Comparison of ENCODE assay signal across 10 cellular contexts in the genomic region with DNA sequence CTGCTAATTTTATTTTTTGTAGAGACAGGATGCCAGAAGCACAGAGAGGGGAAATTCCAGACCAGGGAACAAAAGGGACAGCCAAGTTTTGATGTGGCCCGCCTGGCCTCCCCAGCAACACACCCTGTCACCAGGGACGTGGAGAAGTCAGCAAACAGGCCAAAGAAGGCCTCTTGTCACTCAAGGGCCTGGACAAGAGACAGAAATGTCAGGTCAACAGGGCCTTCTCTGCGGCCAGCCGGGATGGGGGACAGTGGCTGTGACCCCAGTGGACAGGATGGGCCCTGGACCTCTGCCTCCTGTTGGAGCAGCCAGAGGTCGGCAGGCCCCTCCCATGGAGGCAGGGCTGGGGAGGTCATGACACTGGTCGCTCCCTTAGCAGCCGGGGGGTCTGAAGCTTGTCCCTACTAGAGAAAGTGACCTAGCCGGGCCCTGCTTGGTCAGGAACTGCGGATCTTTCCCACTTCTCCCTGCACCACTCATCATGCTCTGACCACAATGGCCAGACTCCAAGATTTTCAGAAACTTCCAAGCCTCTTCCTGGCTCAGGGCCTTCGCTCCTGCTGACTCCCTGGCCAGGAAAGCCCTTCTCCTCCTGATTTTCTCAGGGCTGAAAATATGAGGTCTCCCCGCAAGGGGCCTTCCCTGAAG. TPM values are rescaled to one million over a fixed set of nuclear protein-coding genes. Genes with fewer than 3 reads are reported as not detected.
DNase-seq lines count a peak whose midpoint lies in the region; ATAC-seq and TF ChIP-seq lines count a peak whose summit lies in the region.
"Had no signal": no experiment of that assay in that cellular context is flagged by ENCODE, and none has a peak within 500 bp of the region (broad histone marks: within the 10 kb centered on the region; RNA-seq: fewer than 3 reads in every experiment).

No MANE protein-coding gene starts in this region.

- no peaks in the 10 kb centered on the region for H3K4me1 Mint-ChIP-seq in activated T-cell treated with anti-CD3 and anti-CD28 coated beads, Interleukin-2, amount 50 U/mL, for 4 hours (ENCODE audit: low read depth)

- no peaks in the 10 kb centered on the region for H3K9me3 Mint-ChIP-seq in activated T-cell treated with anti-CD3 and anti-CD28 coated beads, Interleukin-2, amount 50 U/mL, for 4 hours

- peaks cover 17% of the 10 kb centered on the region for H3K4me1 ChIP-seq in prostate gland (replicated peaks)

- no peaks in the 10 kb centered on the region for H3K27me3 ChIP-seq in prostate gland (replicated peaks; ENCODE audit: insufficient read depth)

- intact Hi-C loops in Right ventricle myocardium inferior (cut with DNase I) = loop anchor here (1.0 to 10.0 kb wide), 6 partner anchors 43 to 1453 kb away; no protein-coding TSS in a partner anchor
- intact Hi-C loops in prostate gland (cut with DNase I) = loop anchor here (5.0 kb wide), 2 partner anchors 49 to 86 kb away; partner anchors contain the start of genes CIITA and NUBP1

- no peaks in the 10 kb centered on the region for H3K36me3 ChIP-seq in prostate gland

- H3K27me3 Mint-ChIP-seq in activated T-cell treated with anti-CD3 and anti-CD28 coated beads, Interleukin-2, amount 50 U/mL, for 4 hours (ENCODE audit: low read depth) = no peaks in the 10 kb centered on the region

- no peak for TF ChIP-seq POLR2A in prostate gland (IDR thresholded peaks at IDR 0.05)

- ATAC-seq in Right ventricle myocardium inferior (peak; percentile 81), GM21529 (IDR thresholded peaks at IDR 0.05; ENCODE audit: unreplicated experiment) (no peak)
- no peak for ATAC-seq in activated T-cell treated with anti-CD3 and anti-CD28 coated beads, Interleukin-2, amount 50 U/mL, for 4 hours

- no peak for TF ChIP-seq CTCF in prostate gland (IDR thresholded peaks at IDR 0.05)

- H3K27ac ChIP-seq in adipose tissue (ENCODE audit: low read depth, low read length) (peak overlapping the region; percentile 83), prostate gland (peak overlapping the region; percentile 82 to 85)

- DNase-seq in AG20443 (ENCODE audit: low spot score) (peak; percentile 92), Right ventricle myocardium inferior (ENCODE audit: missing footprints) (peak; percentile 91), prostate gland (ENCODE audit: low spot score) (peak; percentile 56), cerebellar nuclear complex (lab: John Stamatoyannopoulos, UW) (no peak), SHP77 (lab: John Stamatoyannopoulos, UW) (no peak)
- no peak for DNase-seq in activated T-cell treated with anti-CD3 and anti-CD28 coated beads, Interleukin-2, amount 50 U/mL, for 4 hours
- DNase-seq: DMS153, RPMI8226 had no signal

- no peak overlapping the region for H3K4me3 ChIP-seq in prostate gland

- H3K4me3 Mint-ChIP-seq in activated T-cell treated with anti-CD3 and anti-CD28 coated beads, Interleukin-2, amount 50 U/mL, for 4 hours = no peak overlapping the region

- 13 to 39% (median 26%) methylated on average over 11 of the region's 11 CpGs for WGBS in adipose tissue, 3 donors
- 26% methylated on average over 11 of the region's 11 CpGs for WGBS in prostate gland

- no peaks in the 10 kb centered on the region for H3K9me3 ChIP-seq in prostate gland

- H3K36me3 Mint-ChIP-seq in activated T-cell treated with anti-CD3 and anti-CD28 coated beads, Interleukin-2, amount 50 U/mL, for 4 hours (ENCODE audit: insufficient read depth) = no peaks in the 10 kb centered on the region

RNA-seq across cellular contexts. Expression of gene TVP23A, which starts 9.2 kb away (rescaled TPM):
- polyA plus RNA-seq in adipose tissue = under 1 TPM; 0.06 to 0.56 (median 0.49) TPM
- total RNA-seq in Right ventricle myocardium inferior (0.41 TPM), prostate gland (1 to 10 TPM in 1 of 2 donors, under 1 TPM in 1; 0.27 to 5.8 TPM)
- total RNA-seq in activated T-cell treated with anti-CD3 and anti-CD28 coated beads, Interleukin-2, amount 50 U/mL, for 4 hours = under 1 TPM in 2 of 3 donors, not detected in 1; 0.11 to 0.14 TPM

RNA-seq across cellular contexts. Expression of gene CIITA, which starts 49.2 kb away (rescaled TPM):
- polyA plus RNA-seq in adipose tissue = 10 to 100 TPM in 1 of 3 donors, 1 to 10 TPM in 2; 2.9 to 12.1 (median 7.6) TPM
- total RNA-seq in Right ventricle myocardium inferior (11.0 TPM), prostate gland (10 to 100 TPM; 11.7 to 16.0 TPM)
- total RNA-seq in activated T-cell treated with anti-CD3 and anti-CD28 coated beads, Interleukin-2, amount 50 U/mL, for 4 hours = 1 to 10 TPM; 2.4 to 3.6 (median 2.5) TPM

Comparison
In these comparisons a context has a peak if more than half of its experiments do, and no peak if none do; other contexts are left out.
1. DNase-seq: peak in AG20443 (single experiment), Right ventricle myocardium inferior (single experiment) and prostate gland (single experiment); none in activated T-cell treated with anti-CD3 and anti-CD28 coated beads, Interleukin-2, amount 50 U/mL, for 4 hours (single experiment), cerebellar nuclear complex (0 of 2) and SHP77 (0 of 2).